Comparison of ENCODE assay signal across 8 cellular contexts in genomic region chr6:127186889-127187288, GRCh38.
DNase-seq lines count a peak whose midpoint lies in the region; ATAC-seq and TF ChIP-seq lines count a peak whose summit lies in the region.

No MANE protein-coding gene starts in this region.

- H3K4me1 Mint-ChIP-seq in activated B cell treated with CpG ODN at 0.5 μM for 24 hours (no peaks in the 10 kb centered on the region), neural crest cell (no peaks in the 10 kb centered on the region)

- in situ Hi-C loops in KBM-7 (cut with MboI; ENCODE audit: low pct_unique_long_range_greater_than_20kb, low sequenced_read_pairs), result no loop called here

- TF ChIP-seq CTCF in activated B cell treated with CpG ODN at 0.5 μM for 24 hours (IDR thresholded peaks at IDR 0.05) (no peak), colonic mucosa (IDR thresholded peaks at IDR 0.05) (no peak), neural crest cell (conservative IDR thresholded peaks at IDR 0.05) (peak; percentile 62)

- H3K9me3 Mint-ChIP-seq in activated B cell treated with CpG ODN at 0.5 μM for 24 hours (no peaks in the 10 kb centered on the region), neural crest cell (no peaks in the 10 kb centered on the region)

- POLR2A ChIA-PET in activated B cell treated with CpG ODN at 0.5 μM for 24 hours (lab: Charles Lee), result no interaction called here

- H3K9me3 ChIP-seq in colonic mucosa, result no peaks in the 10 kb centered on the region

- H3K27ac Mint-ChIP-seq in activated B cell treated with CpG ODN at 0.5 μM for 24 hours, result no peak overlapping the region
- no peak overlapping the region for H3K27ac Mint-ChIP-seq in neural crest cell (ENCODE audit: unreplicated experiment)

- H3K36me3 Mint-ChIP-seq in activated B cell treated with CpG ODN at 0.5 μM for 24 hours (ENCODE audit: low read depth), result no peaks in the 10 kb centered on the region
- no peaks in the 10 kb centered on the region for H3K36me3 Mint-ChIP-seq in neural crest cell (ENCODE audit: low read depth)

- ATAC-seq in activated B cell treated with CpG ODN at 0.5 μM for 24 hours (ENCODE audit: low read depth) (no peak), HG03039 (IDR thresholded peaks at IDR 0.05; ENCODE audit: unreplicated experiment) (no peak)

- CTCF ChIA-PET in activated B cell treated with CpG ODN at 0.5 μM for 24 hours (lab: Charles Lee), result interaction anchor here (1.2 to 1.3 kb wide), 3 partner anchors 79 to 355 kb away, joined by 3 to 8 read pairs (median 3); partner anchors contain the start of gene RNF146

- no peaks in the 10 kb centered on the region for H3K27me3 ChIP-seq in colonic mucosa

- H3K4me3 Mint-ChIP-seq in activated B cell treated with CpG ODN at 0.5 μM for 24 hours (no peak overlapping the region), neural crest cell (no peak overlapping the region)

- H3K4me1 ChIP-seq in colonic mucosa, result no peaks in the 10 kb centered on the region

- intact Hi-C loops in activated B cell treated with CpG ODN at 0.5 μM for 24 hours (cut with micrococcal nuclease) (loop anchor here (2.0 kb wide), 2 partner anchors 234 to 352 kb away; no protein-coding TSS in a partner anchor), colonic mucosa (cut with DNase I) (loop anchor here (5.0 kb wide), 1 partner anchor 350 kb away; no protein-coding TSS in a partner anchor)

- no peaks in the 10 kb centered on the region for H3K36me3 ChIP-seq in colonic mucosa

- no peak overlapping the region for H3K9ac ChIP-seq in colonic mucosa (ENCODE audit: low read depth in 2 of 2, low read length in 2 of 2)

- peak; percentile 11 for DNase-seq in activated gamma-delta T cell treated with Interleukin-2 at 50 U/mL for 16 hours
- DNase-seq in activated gamma-delta T cell (lab: John Stamatoyannopoulos, UW), result no peak
- DNase-seq in KBM-7, result peak; percentile 53
- peak; percentile 17 for DNase-seq in activated B cell treated with CpG ODN at 0.5 μM for 24 hours
- peak; percentile 64 for DNase-seq in colonic mucosa
- DNase-seq in neural crest cell (ENCODE audit: low read depth, low spot score), result peak; percentile 28
- DNase-seq in GM19238 (ENCODE audit: insufficient read length, low spot score), result no peak

- no peak overlapping the region for H3K4me3 ChIP-seq in colonic mucosa

- H3K27me3 Mint-ChIP-seq in activated B cell treated with CpG ODN at 0.5 μM for 24 hours (peaks cover 7% of the 10 kb centered on the region), neural crest cell (ENCODE audit: low read depth) (no peaks in the 10 kb centered on the region)

- no peak overlapping the region for H3K27ac ChIP-seq in colonic mucosa

Comparison
In these comparisons a context has a peak if more than half of its experiments do, and no peak if none do; other contexts are left out.
1. DNase-seq: peak in activated gamma-delta T cell treated with Interleukin-2 at 50 U/mL for 16 hours (single experiment), KBM-7 (single experiment), activated B cell treated with CpG ODN at 0.5 μM for 24 hours (single experiment), colonic mucosa (single experiment) and neural crest cell (single experiment); none in activated gamma-delta T cell (single experiment) and GM19238 (single experiment).